Comparison of ENCODE assay signal across 20 cellular contexts in genomic region chr1:94878329-94878728, GRCh38. TPM values are rescaled to one million over a fixed set of nuclear protein-coding genes. Genes with fewer than 3 reads are reported as not detected.
DNase-seq lines count a peak whose midpoint lies in the region; ATAC-seq, FAIRE-seq and TF ChIP-seq lines count a peak whose summit lies in the region.
"Had no signal": no experiment of that assay in that cellular context is flagged by ENCODE, and none has a peak within 500 bp of the region (broad histone marks: within the 10 kb centered on the region; RNA-seq: fewer than 3 reads in every experiment).

No MANE protein-coding gene starts in this region.

- peaks cover 5% of the 10 kb centered on the region for H3K36me3 Mint-ChIP-seq in astrocyte (ENCODE audit: low read depth, unreplicated experiment)

- WGBS in prostate gland, result 72% methylated on average over 5 of the region's 5 CpGs

- no peak for TF ChIP-seq POLR2A in prostate gland (IDR thresholded peaks at IDR 0.05)

- H3K27ac ChIP-seq in astrocyte (ENCODE audit: low read depth, low read length), result no peak overlapping the region
- no peak overlapping the region for H3K27ac ChIP-seq in keratinocyte (ENCODE audit: control insufficient read depth, insufficient read depth, low read length)
- H3K27ac ChIP-seq in prostate gland, result peak overlapping the region; percentile 66 to 76
- H3K27ac ChIP-seq: 22Rv1, A549, C4-2B, HL-60 had no signal

- H3K27me3 ChIP-seq in astrocyte (ENCODE audit: insufficient read depth, low read length) (no peaks in the 10 kb centered on the region), keratinocyte (ENCODE audit: control insufficient read depth, extremely low read depth, insufficient read depth, low read length) (no peaks in the 10 kb centered on the region), prostate gland (replicated peaks; ENCODE audit: insufficient read depth) (no peaks in the 10 kb centered on the region)

- peak; percentile 19 for DNase-seq in GM12865 (ENCODE audit: low read depth)
- no peak for DNase-seq in astrocyte (ENCODE audit: low read depth)
- DNase-seq in keratinocyte (ENCODE audit: low read depth, low spot score), result no peak
- peak; percentile 54 for DNase-seq in prostate gland (ENCODE audit: low spot score)
- no peak for DNase-seq in D721Med (ENCODE audit: insufficient read length, low spot score)
- no peak for DNase-seq in left ventricle myocardium superior
- DNase-seq: AML-193; Caco-2; CD4-positive, alpha-beta T cell; DMS153; DMS79; GDM1 had no signal

- H3K4me1 Mint-ChIP-seq in astrocyte (ENCODE audit: low read depth, unreplicated experiment), result peaks cover 22% of the 10 kb centered on the region

- no peaks in the 10 kb centered on the region for H3K27me3 Mint-ChIP-seq in astrocyte (ENCODE audit: low read depth, unreplicated experiment)

- H3K79me2 ChIP-seq in astrocyte (ENCODE audit: insufficient read depth, low read length), result no peaks in the 10 kb centered on the region
- no peaks in the 10 kb centered on the region for H3K79me2 ChIP-seq in keratinocyte (ENCODE audit: control insufficient read depth, insufficient read depth, low read length)

- no peak overlapping the region for H3K4me3 ChIP-seq in GM12865 (ENCODE audit: low read depth, low read length)
- no peak overlapping the region for H3K4me3 ChIP-seq in astrocyte (ENCODE audit: insufficient read depth, low read depth, low read length)
- H3K4me3 ChIP-seq in keratinocyte (ENCODE audit: control insufficient read depth in 2 of 3, extremely low read depth in 1 of 3, insufficient read depth in 2 of 3, low read depth in 1 of 3, low read length in 3 of 3), result no peak overlapping the region
- no peak overlapping the region for H3K4me3 ChIP-seq in prostate gland
- H3K4me3 ChIP-seq: A549, HAP-1 had no signal

- H3K4me1 ChIP-seq in astrocyte (ENCODE audit: insufficient read depth, low read length) (peaks cover 14% of the 10 kb centered on the region), keratinocyte (ENCODE audit: control insufficient read depth, extremely low read depth, insufficient read depth, low read length) (peaks cover 21% of the 10 kb centered on the region), prostate gland (replicated peaks) (peaks cover 8% of the 10 kb centered on the region)
- H3K4me1 ChIP-seq: A549, Caco-2 had no signal

- H3K4me2 ChIP-seq in astrocyte (ENCODE audit: low read length) (no peak overlapping the region), keratinocyte (ENCODE audit: control insufficient read depth, extremely low read depth, insufficient read depth, low read depth, low read length) (no peak overlapping the region)
- H3K4me2 ChIP-seq: A549 had no signal

- H3K27ac Mint-ChIP-seq in astrocyte (ENCODE audit: unreplicated experiment), result no peak overlapping the region
- H3K27ac Mint-ChIP-seq: CD4-positive, alpha-beta T cell had no signal

- no peak overlapping the region for H3K4me3 Mint-ChIP-seq in astrocyte (ENCODE audit: unreplicated experiment)
- H3K4me3 Mint-ChIP-seq: CD4-positive, alpha-beta T cell had no signal

- H2AFZ ChIP-seq in astrocyte (ENCODE audit: low read depth, low read length) (no peak overlapping the region), keratinocyte (ENCODE audit: control insufficient read depth, low read length) (no peak overlapping the region)

- dilution Hi-C loops in keratinocyte (cut with MboI; ENCODE audit: extremely low pct_ligation_motif_present, low sequenced_read_pairs), result no loop called here

- intact Hi-C loops in prostate gland (cut with DNase I) (no loop called here), left ventricle myocardium superior (cut with micrococcal nuclease) (no loop called here)

- no peak overlapping the region for H3K9ac ChIP-seq in astrocyte (ENCODE audit: low read length)
- no peak overlapping the region for H3K9ac ChIP-seq in keratinocyte (ENCODE audit: control insufficient read depth, extremely low read depth, insufficient read depth, low read length)

- H3K9me1 ChIP-seq in keratinocyte (ENCODE audit: control insufficient read depth, extremely low read depth, insufficient read depth, low read length), result no peaks in the 10 kb centered on the region

- H3K9me3 Mint-ChIP-seq in astrocyte (ENCODE audit: unreplicated experiment), result peaks cover 5% of the 10 kb centered on the region
- H3K9me3 Mint-ChIP-seq: CD4-positive, alpha-beta T cell had no signal

- FAIRE-seq in astrocyte (lab: Jason Lieb, UNC), result peak; percentile 63
- FAIRE-seq in keratinocyte (lab: Jason Lieb, UNC), result peak; percentile 36
- FAIRE-seq in D721Med (lab: Jason Lieb, UNC), result no peak
- FAIRE-seq: A549, GM19239, H1 had no signal

- no peaks in the 10 kb centered on the region for H4K20me1 ChIP-seq in astrocyte (ENCODE audit: insufficient read depth, low read length)
- H4K20me1 ChIP-seq in keratinocyte (ENCODE audit: control insufficient read depth, extremely low read depth, insufficient read depth, low read length), result no peaks in the 10 kb centered on the region

- no peak for TF ChIP-seq CTCF in GM12865 (IDR thresholded peaks at IDR 0.05; ENCODE audit: insufficient read depth, low read depth, low read length, missing control alignments)
- TF ChIP-seq CTCF in astrocyte (IDR thresholded peaks at IDR 0.05; ENCODE audit: insufficient read depth, low read depth, low read length), result no peak
- TF ChIP-seq CTCF in keratinocyte (optimal IDR thresholded peaks at IDR 0.05 in 1 of 3, IDR thresholded peaks at IDR 0.05 in 1 of 3, conservative IDR thresholded peaks at IDR 0.05 in 1 of 3; ENCODE audit: extremely low read depth in 1 of 3, insufficient read depth in 2 of 3, low read length in 3 of 3), result no peak
- TF ChIP-seq CTCF in prostate gland (IDR thresholded peaks at IDR 0.05), result no peak
- no peak for TF ChIP-seq CTCF in D721Med (IDR thresholded peaks at IDR 0.05; ENCODE audit: insufficient read depth, missing control alignments)

- no peak for ATAC-seq in GM18909 (IDR thresholded peaks at IDR 0.05; ENCODE audit: poor library complexity, unreplicated experiment)
- ATAC-seq in left ventricle myocardium superior, result no peak
- ATAC-seq: A549 had no signal

- H3K36me3 ChIP-seq in astrocyte (ENCODE audit: insufficient read depth, low read length) (no peaks in the 10 kb centered on the region), keratinocyte (ENCODE audit: control insufficient read depth in 2 of 2, extremely low read depth in 1 of 2, insufficient read depth in 2 of 2, low read length in 2 of 2) (no peaks in the 10 kb centered on the region), prostate gland (no peaks in the 10 kb centered on the region)
- H3K36me3 ChIP-seq: HAP-1 had no signal

- no peaks in the 10 kb centered on the region for H3K9me3 ChIP-seq in astrocyte (ENCODE audit: insufficient read depth, low read depth, low read length)
- H3K9me3 ChIP-seq in keratinocyte (ENCODE audit: control insufficient read depth, low read depth, low read length), result no peaks in the 10 kb centered on the region
- no peaks in the 10 kb centered on the region for H3K9me3 ChIP-seq in prostate gland
- H3K9me3 ChIP-seq: A549, Caco-2, HAP-1 had no signal

RNA-seq across cellular contexts. Expression of gene CNN3, which starts 48.6 kb away (rescaled TPM):
- total RNA-seq in astrocyte (515 and 538 TPM in 2 replicates), prostate gland (100 to 1,000 TPM; 136 to 180 TPM), left ventricle myocardium superior (51.8 TPM)
- 54.7 to 162 TPM (median 119 TPM) in 3 replicates for polyA plus RNA-seq in keratinocyte
- 41.5 TPM for polyA plus RNA-seq in keratinocyte (2011; ENCODE audit: low read depth)
- 66.6 and 121 TPM in 2 replicates for polyA plus RNA-seq in keratinocyte (2011; cell fraction: cytosol; rRNA removed)
- 60.1 and 70.8 TPM in 2 replicates for polyA plus RNA-seq in keratinocyte (2011; cell fraction: nucleus; rRNA removed)
- polyA plus RNA-seq in keratinocyte (2012; ENCODE audit: low replicate concordance), result 27.8 and 161 TPM in 2 replicates
- 50.9 to 169 TPM (median 73.8 TPM) in 3 replicates for polyA minus RNA-seq in keratinocyte
- 65.2 TPM for polyA minus RNA-seq in keratinocyte (2011; cell fraction: cytosol; rRNA and poly(A)+ RNA removed)
- polyA minus RNA-seq in keratinocyte (2011; cell fraction: nucleus; rRNA and poly(A)+ RNA removed), result 25.5 and 44.4 TPM in 2 replicates

RNA-seq across cellular contexts. Expression of gene SLC44A3, which starts 58.2 kb away (rescaled TPM):
- total RNA-seq in astrocyte (3.7 and 4.7 TPM in 2 replicates), prostate gland (10 to 100 TPM; 15.4 to 16.2 TPM), left ventricle myocardium superior (3.0 TPM)
- 5.3 to 8.9 TPM (median 7.3 TPM) in 3 replicates for polyA plus RNA-seq in keratinocyte
- 2.1 TPM for polyA plus RNA-seq in keratinocyte (2011; ENCODE audit: low read depth)
- polyA plus RNA-seq in keratinocyte (2011; cell fraction: cytosol; rRNA removed), result 6.9 and 11.4 TPM in 2 replicates
- 10.2 and 11.9 TPM in 2 replicates for polyA plus RNA-seq in keratinocyte (2011; cell fraction: nucleus; rRNA removed)
- 4.0 and 4.7 TPM in 2 replicates for polyA plus RNA-seq in keratinocyte (2012; ENCODE audit: low replicate concordance)
- 7.3 to 17.7 TPM (median 8.7 TPM) in 3 replicates for polyA minus RNA-seq in keratinocyte
- 7.1 TPM for polyA minus RNA-seq in keratinocyte (2011; cell fraction: cytosol; rRNA and poly(A)+ RNA removed)
- 5.4 and 6.7 TPM in 2 replicates for polyA minus RNA-seq in keratinocyte (2011; cell fraction: nucleus; rRNA and poly(A)+ RNA removed)

Comparison
In these comparisons a context has a peak if more than half of its experiments do, and no peak if none do; other contexts are left out.
1. DNase-seq: peak in GM12865 (single experiment) and prostate gland (single experiment); none in astrocyte (single experiment), keratinocyte (single experiment), D721Med (single experiment) and left ventricle myocardium superior (single experiment).
2. H3K27ac ChIP-seq: peak in prostate gland (2 of 2); none in astrocyte (single experiment) and keratinocyte (single experiment).